Comparison of ENCODE assay signal across 27 cellular contexts in the genomic region with DNA sequence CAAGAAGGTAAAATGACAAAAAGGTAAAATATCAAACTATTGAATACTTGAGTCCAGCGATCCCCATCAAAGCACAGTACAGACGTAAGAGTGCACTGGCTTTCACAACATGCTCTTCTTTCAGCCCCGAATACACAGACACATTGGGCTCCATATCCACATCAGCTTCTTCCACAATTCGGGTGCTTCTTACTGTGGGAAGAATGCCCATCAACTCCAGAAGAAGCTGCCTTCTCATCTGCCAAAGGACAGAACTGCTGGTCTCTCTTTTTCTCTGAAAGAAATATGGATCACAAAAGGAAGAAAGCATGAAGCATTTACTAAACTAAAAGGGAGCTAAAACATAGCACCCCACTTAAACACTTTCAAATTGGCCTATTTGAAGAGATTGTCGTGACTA.
"Had no signal": no experiment of that assay in that cellular context is flagged by ENCODE, and none has a peak within 500 bp of the region (broad histone marks: within the 10 kb centered on the region; RNA-seq: fewer than 3 reads in every experiment).

No MANE protein-coding gene starts in this region.

- H3K9me3 ChIP-seq: adrenal gland, body of pancreas, esophagus muscularis mucosa, gastrocnemius medialis, heart left ventricle had no signal

- ATAC-seq: activated CD4-positive, alpha-beta T cell treated with anti-CD3 and anti-CD28 coated beads for 36 hours; activated CD8-positive, alpha-beta T cell treated with anti-CD3 and anti-CD28 coated beads, Interleukin-2, amount 10 ng/mL, durations not matched to agents 7 days and 5 days; body of pancreas; effector memory CD8-positive, alpha-beta T cell; foreskin keratinocyte; gastrocnemius medialis; heart left ventricle had no signal

- H3K4me1 Mint-ChIP-seq: activated CD4-positive, alpha-beta T cell treated with anti-CD3 and anti-CD28 coated beads for 36 hours had no signal

- H3K4me3 ChIP-seq: adrenal gland, body of pancreas, esophagus muscularis mucosa, gastrocnemius medialis, heart left ventricle had no signal

- H3K27ac Mint-ChIP-seq: activated CD4-positive, alpha-beta memory T cell treated with anti-CD3 and anti-CD28 coated beads for 36 hours; activated CD4-positive, alpha-beta T cell treated with anti-CD3 and anti-CD28 coated beads for 36 hours; activated CD4-positive, alpha-beta T cell treated with anti-CD3 and anti-CD28 coated beads, Interleukin-2, amount 10 ng/mL, durations not matched to agents 24 days and 14 days; activated CD8-positive, alpha-beta T cell treated with anti-CD3 and anti-CD28 coated beads, Interleukin-2, amount 10 ng/mL, durations not matched to agents 7 days and 5 days had no signal

- H3K4me1 ChIP-seq: adrenal gland, body of pancreas, esophagus muscularis mucosa, foreskin keratinocyte, gastrocnemius medialis, heart left ventricle had no signal

- H3K27me3 ChIP-seq: adrenal gland, body of pancreas, esophagus muscularis mucosa, foreskin keratinocyte, gastrocnemius medialis, heart left ventricle had no signal

- H3K27me3 Mint-ChIP-seq: activated CD4-positive, alpha-beta memory T cell treated with anti-CD3 and anti-CD28 coated beads for 36 hours; activated CD4-positive, alpha-beta T cell treated with anti-CD3 and anti-CD28 coated beads for 36 hours; activated CD4-positive, alpha-beta T cell treated with anti-CD3 and anti-CD28 coated beads, Interleukin-2, amount 10 ng/mL, durations not matched to agents 24 days and 14 days; effector memory CD8-positive, alpha-beta T cell had no signal

- DNase-seq: activated CD4-positive, alpha-beta memory T cell treated with anti-CD3 and anti-CD28 coated beads for 36 hours; activated CD4-positive, alpha-beta T cell treated with anti-CD3 and anti-CD28 coated beads for 36 hours; activated CD4-positive, alpha-beta T cell treated with anti-CD3 and anti-CD28 coated beads, Interleukin-2, amount 10 ng/mL, durations not matched to agents 24 days and 14 days; activated CD4-positive, CD25-positive, alpha-beta regulatory T cell; activated CD4-positive, CD25-positive, alpha-beta regulatory T cell treated with anti-CD3 and anti-CD28 coated beads, Interleukin-2, amount 50 U/mL, for 72 hours; activated CD8-positive, alpha-beta T cell treated with anti-CD3 and anti-CD28 coated beads, Interleukin-2, amount 10 ng/mL, durations not matched to agents 7 days and 5 days; activated effector memory CD4-positive, alpha-beta T cell treated with Interleukin-2 at 50 U/mL for 16 hours; activated gamma-delta T cell treated with Interleukin-2 at 50 U/mL for 16 hours; activated naive CD4-positive, alpha-beta T cell treated with anti-CD3 and anti-CD28 coated beads, Interleukin-2, amount 50 U/mL, for 16 hours; activated naive CD4-positive, alpha-beta T cell treated with Interleukin-2 at 50 U/mL for 16 hours; activated T-cell treated with anti-CD3 and anti-CD28 coated beads, Interleukin-2, amount 50 U/mL, for 48 hours; adrenal gland; amygdala; aorta; body of pancreas; caudate nucleus; cortex of kidney; dermis blood vessel endothelial cell; effector CD4-positive, alpha-beta T cell; effector memory CD8-positive, alpha-beta T cell; erythroblast; foreskin keratinocyte; gastrocnemius medialis; glutamatergic neuron; heart left ventricle; T-helper 2 cell had no signal

- H3K9me3 Mint-ChIP-seq: activated CD4-positive, alpha-beta memory T cell treated with anti-CD3 and anti-CD28 coated beads for 36 hours; effector memory CD8-positive, alpha-beta T cell had no signal

- H3K27ac ChIP-seq: adrenal gland, body of pancreas, esophagus muscularis mucosa, foreskin keratinocyte, gastrocnemius medialis, heart left ventricle had no signal

- H3K4me3 Mint-ChIP-seq: activated CD4-positive, alpha-beta memory T cell treated with anti-CD3 and anti-CD28 coated beads for 36 hours; activated CD4-positive, alpha-beta T cell treated with anti-CD3 and anti-CD28 coated beads for 36 hours; activated CD4-positive, alpha-beta T cell treated with anti-CD3 and anti-CD28 coated beads, Interleukin-2, amount 10 ng/mL, durations not matched to agents 24 days and 14 days; activated CD8-positive, alpha-beta T cell treated with anti-CD3 and anti-CD28 coated beads, Interleukin-2, amount 10 ng/mL, durations not matched to agents 7 days and 5 days; effector memory CD8-positive, alpha-beta T cell had no signal
